In the genomic region with DNA sequence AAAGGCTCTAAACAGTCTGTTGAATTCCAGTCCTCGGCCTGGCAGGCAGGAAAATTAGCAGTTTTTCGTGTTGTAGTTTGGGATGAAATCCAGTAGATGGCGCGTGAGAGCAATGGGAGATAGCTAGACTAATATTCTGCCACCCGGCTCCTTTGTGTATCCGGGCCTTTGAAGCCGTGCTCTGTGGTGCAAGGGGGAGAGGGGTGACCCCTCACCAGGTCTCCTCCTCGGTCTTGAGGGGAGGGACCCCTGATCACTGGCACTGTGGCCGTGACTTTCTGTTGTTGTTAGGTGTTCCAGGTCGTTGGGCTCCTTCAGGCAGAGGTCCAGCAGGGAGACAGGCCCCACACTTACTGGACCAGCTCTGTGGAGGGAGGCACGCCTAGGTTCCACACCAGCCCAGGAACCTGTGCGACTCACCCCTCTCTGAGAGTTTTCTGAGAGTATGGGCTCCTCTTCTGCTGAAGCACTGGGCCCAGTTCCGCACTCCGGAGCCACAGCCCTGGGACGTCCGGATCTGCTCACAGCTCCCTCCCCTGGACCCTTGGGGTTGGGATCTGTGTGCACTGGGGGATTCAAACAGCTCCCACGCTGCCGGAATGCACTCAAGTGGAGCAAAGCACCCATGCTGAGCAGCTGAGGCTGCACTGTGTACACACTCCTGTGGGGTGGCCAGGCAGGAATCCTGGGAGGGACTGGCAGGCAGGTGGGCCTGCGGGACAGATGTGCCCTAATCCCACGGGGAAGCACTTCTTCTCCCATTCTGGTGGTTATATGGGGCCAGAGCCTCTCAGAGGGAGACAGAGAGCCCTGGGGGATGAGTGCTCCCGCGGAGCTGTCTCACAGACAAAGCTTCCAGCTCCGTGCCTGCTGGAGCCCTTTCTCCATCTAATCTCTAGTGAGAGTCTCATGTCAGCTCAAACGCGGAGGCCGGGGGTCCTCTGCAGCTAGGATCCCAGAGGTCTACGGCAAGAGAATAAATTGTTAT, we compare ENCODE assay signal across 8 cellular contexts. TPM values are rescaled to one million over a fixed set of nuclear protein-coding genes. Genes with fewer than 3 reads are reported as not detected.
A peak's percentile ranks its signal among the peaks of the same experiment; 100 is the strongest.
DNase-seq lines count a peak whose midpoint lies in the region; ATAC-seq and TF ChIP-seq lines count a peak whose summit lies in the region.

No MANE protein-coding gene starts in this region.

- H3K4me1 ChIP-seq in effector memory CD4-positive, alpha-beta T cell (ENCODE audit: control insufficient read depth, insufficient read depth, low read length, poor library complexity, severe bottlenecking): no peaks in the 10 kb centered on the region
- H3K4me1 ChIP-seq in lung (ENCODE audit: control insufficient read depth in 2 of 2, insufficient read depth in 2 of 2, low read length in 2 of 2): peaks cover 0 to 2% of the 10 kb centered on the region in 2 donors

- WGBS in lung, 2 donors: 43 to 49% methylated on average over 27 of the region's 27 CpGs

- peaks cover 6% of the 10 kb centered on the region for H3K27me3 ChIP-seq in effector memory CD4-positive, alpha-beta T cell (replicated peaks; ENCODE audit: control insufficient read depth, insufficient read depth, low read length, poor library complexity, severe bottlenecking)
- no peaks in the 10 kb centered on the region for H3K27me3 ChIP-seq in lung (ENCODE audit: control insufficient read depth, insufficient read depth)

- peaks cover 32% of the 10 kb centered on the region for H3K27me3 Mint-ChIP-seq in activated CD4-positive, alpha-beta memory T cell treated with anti-CD3 and anti-CD28 coated beads for 36 hours

- intact Hi-C loops in activated CD4-positive, alpha-beta memory T cell treated with anti-CD3 and anti-CD28 coated beads for 36 hours (cut with micrococcal nuclease): loop anchor here (1.0 kb wide), 2 partner anchors 69 to 363 kb away; a partner anchor contains a TSS

- peak; percentile 43 for ATAC-seq in lung (ENCODE audit: insufficient read depth, low FRiP score)
- no peak for ATAC-seq in GM21723 (IDR thresholded peaks at IDR 0.05; ENCODE audit: unreplicated experiment)

- H3K9me3 Mint-ChIP-seq in activated CD4-positive, alpha-beta memory T cell treated with anti-CD3 and anti-CD28 coated beads for 36 hours: peaks cover 5% of the 10 kb centered on the region

- CTCF ChIA-PET in activated CD4-positive, alpha-beta memory T cell treated with anti-CD3 and anti-CD28 coated beads for 36 hours (lab: Charles Lee): interaction anchor here (0.6 to 3.0 kb wide), 42 partner anchors 9 to 502 kb away, joined by 3 to 24 read pairs (median 4); a partner anchor contains a TSS

- H3K27ac Mint-ChIP-seq in activated CD4-positive, alpha-beta memory T cell treated with anti-CD3 and anti-CD28 coated beads for 36 hours: no peak overlapping the region

- DNase-seq in DMS79 treated with DMSO at 0.1 percent for 48 hours (lab: John Stamatoyannopoulos, UW) (peak; percentile 74), HS-27A (ENCODE audit: low read depth) (peak; percentile 46), NCI-H774 (lab: John Stamatoyannopoulos, UW) (peak; percentile 63), lung (ENCODE audit: low spot score) (peak; percentile 65)
- DNase-seq in activated CD4-positive, alpha-beta memory T cell treated with anti-CD3 and anti-CD28 coated beads for 36 hours: peak; percentile 58
- peak in 2 of 3 donors; percentile 21 to 26 for DNase-seq in effector memory CD4-positive, alpha-beta T cell
- peak; percentile 24 for DNase-seq in stimulated activated CD8-positive, alpha-beta memory T cell treated with anti-CD3 and anti-CD28 coated beads, Interleukin-4, amount 100 ng/mL, for 24 hours (ENCODE audit: low read depth)

- no peak overlapping the region for H3K27ac ChIP-seq in effector memory CD4-positive, alpha-beta T cell (ENCODE audit: insufficient read depth, low read length, poor library complexity, severe bottlenecking)
- H3K27ac ChIP-seq in lung (ENCODE audit: low read depth in 1 of 2, low read length in 1 of 2): peak overlapping the region in 1 of 2 donors; percentile 49

- no peak overlapping the region for H3K4me3 ChIP-seq in effector memory CD4-positive, alpha-beta T cell (ENCODE audit: insufficient read depth, low read depth, low read length, poor library complexity, severe bottlenecking)
- H3K4me3 ChIP-seq in lung: no peak overlapping the region

- no peak overlapping the region for H3K4me3 Mint-ChIP-seq in activated CD4-positive, alpha-beta memory T cell treated with anti-CD3 and anti-CD28 coated beads for 36 hours

- H3K36me3 ChIP-seq in effector memory CD4-positive, alpha-beta T cell (ENCODE audit: control insufficient read depth, insufficient read depth, low read length): no peaks in the 10 kb centered on the region
- no peaks in the 10 kb centered on the region for H3K36me3 ChIP-seq in lung (ENCODE audit: control insufficient read depth in 2 of 2, insufficient read depth in 2 of 2, low read length in 2 of 2)

- H3K36me3 Mint-ChIP-seq in activated CD4-positive, alpha-beta memory T cell treated with anti-CD3 and anti-CD28 coated beads for 36 hours: no peaks in the 10 kb centered on the region

- H3K9me3 ChIP-seq in effector memory CD4-positive, alpha-beta T cell (ENCODE audit: control insufficient read depth, low read length): no peaks in the 10 kb centered on the region
- no peaks in the 10 kb centered on the region for H3K9me3 ChIP-seq in lung (ENCODE audit: control insufficient read depth in 2 of 2, insufficient read depth in 1 of 2, low read length in 1 of 2)

- peak; percentile 65 for TF ChIP-seq CTCF in lung (IDR thresholded peaks at IDR 0.05; ENCODE audit: control extremely low read depth, extremely low read depth)

- H3K4me1 Mint-ChIP-seq in activated CD4-positive, alpha-beta memory T cell treated with anti-CD3 and anti-CD28 coated beads for 36 hours (ENCODE audit: low read depth): peaks cover 8% of the 10 kb centered on the region

- POLR2A ChIA-PET in activated CD4-positive, alpha-beta memory T cell treated with anti-CD3 and anti-CD28 coated beads for 36 hours (lab: Charles Lee): no interaction called here

RNA-seq across cellular contexts. Expression of a gene that starts 8.8 kb away (rescaled TPM):
- total RNA-seq in activated CD4-positive, alpha-beta memory T cell treated with anti-CD3 and anti-CD28 coated beads for 36 hours: not detected
- total RNA-seq in lung: 100 to 1,000 TPM in 1 of 2 donors, 1 to 10 TPM in 1; 3.4 to 103 TPM
- polyA plus RNA-seq in lung: 100 to 1,000 TPM; 101 to 429 TPM

RNA-seq across cellular contexts. Expression of a gene that starts 30.6 kb away (rescaled TPM):
- total RNA-seq in activated CD4-positive, alpha-beta memory T cell treated with anti-CD3 and anti-CD28 coated beads for 36 hours: not detected
- not detected for total RNA-seq in lung
- under 1 TPM in 1 of 2 donors, not detected in 1; 0.15 TPM for polyA plus RNA-seq in lung

Comparison
In these comparisons a context has a peak if more than half of its experiments do, and no peak if none do; other contexts are left out.
1. DNase-seq: peak in every context shown above with its lines; median percentile 74 in DMS79 treated with DMSO at 0.1 percent for 48 hours; 65 in lung; 63 in NCI-H774; 58 in activated CD4-positive, alpha-beta memory T cell treated with anti-CD3 and anti-CD28 coated beads for 36 hours; 46 in HS-27A; 24 in stimulated activated CD8-positive, alpha-beta memory T cell treated with anti-CD3 and anti-CD28 coated beads, Interleukin-4, amount 100 ng/mL, for 24 hours; 24 in effector memory CD4-positive, alpha-beta T cell.
2. RNA of a gene that starts 8.8 kb away (total RNA-seq): 3.4 to 103 TPM in lung; not detected in activated CD4-positive, alpha-beta memory T cell treated with anti-CD3 and anti-CD28 coated beads for 36 hours; every median in the first group is over 4 times any median in the second.